Comparison of ENCODE assay signal across 9 cellular contexts in genomic region chr12:76266797-76267196, GRCh38.
DNase-seq lines count a peak whose midpoint lies in the region; ATAC-seq and TF ChIP-seq lines count a peak whose summit lies in the region.
"Had no signal": no experiment of that assay in that cellular context is flagged by ENCODE, and none has a peak within 500 bp of the region (broad histone marks: within the 10 kb centered on the region; RNA-seq: fewer than 3 reads in every experiment).

No MANE protein-coding gene starts in this region.

- TF ChIP-seq CTCF in esophagus muscularis mucosa (IDR thresholded peaks at IDR 0.05) (no peak), osteoblast (IDR thresholded peaks at IDR 0.05; ENCODE audit: extremely low read depth, low read depth, low read length) (no peak), spleen (IDR thresholded peaks at IDR 0.05 in 8 of 11, conservative IDR thresholded peaks at IDR 0.05 in 3 of 11) (no peak)

- DNase-seq in EH (ENCODE audit: low read depth) (peak; percentile 91), NCI-H774 (lab: John Stamatoyannopoulos, UW) (peak; percentile 6), esophagus muscularis mucosa (ENCODE audit: extremely low spot score) (no peak), osteoblast (ENCODE audit: insufficient read length, low spot score, missing footprints) (no peak), spleen (no peak), NCI-H187 treated with DMSO at 0.1 percent for 48 hours (lab: John Stamatoyannopoulos, UW) (no peak), Kasumi-1 (lab: John Stamatoyannopoulos, UW) (no peak)
- DNase-seq: activated CD4-positive, alpha-beta memory T cell treated with anti-CD3 and anti-CD28 coated beads for 36 hours had no signal

- H3K36me3 ChIP-seq in esophagus muscularis mucosa (no peaks in the 10 kb centered on the region), osteoblast (ENCODE audit: insufficient read depth, low read length) (no peaks in the 10 kb centered on the region), spleen (no peaks in the 10 kb centered on the region)

- no peak overlapping the region for H2AFZ ChIP-seq in osteoblast (ENCODE audit: low read length)

- H3K27me3 ChIP-seq in esophagus muscularis mucosa: no peaks in the 10 kb centered on the region
- H3K27me3 ChIP-seq in osteoblast (ENCODE audit: insufficient read depth, low read length): no peaks in the 10 kb centered on the region
- H3K27me3 ChIP-seq in spleen (replicated peaks in 1 of 7): no peaks in the 10 kb centered on the region

- peak overlapping the region; percentile 22 for H3K4me2 ChIP-seq in osteoblast (ENCODE audit: insufficient read depth, low read length)

- intact Hi-C loops in esophagus muscularis mucosa (cut with DNase I): no loop called here
- intact Hi-C loops in spleen (cut with DNase I; ENCODE audit: low total_unique reads): no loop called here

- H3K4me3 ChIP-seq in esophagus muscularis mucosa: no peak overlapping the region
- H3K4me3 ChIP-seq in osteoblast (ENCODE audit: insufficient read depth, low read length): no peak overlapping the region
- H3K4me3 ChIP-seq in spleen: no peak overlapping the region

- ATAC-seq in HG03442 (IDR thresholded peaks at IDR 0.05; ENCODE audit: unreplicated experiment): no peak

- TF ChIP-seq EP300 in esophagus muscularis mucosa (IDR thresholded peaks at IDR 0.05): peak; percentile 95

- H3K27ac ChIP-seq in esophagus muscularis mucosa (replicated peaks in 1 of 4) (peak overlapping the region; percentile 73 to 75 (median 73)), osteoblast (ENCODE audit: low read depth, low read length) (peak overlapping the region; percentile 22), spleen (peak overlapping the region in 1 of 8 donors; percentile 18)

- peaks cover 4% of the 10 kb centered on the region for H3K79me2 ChIP-seq in osteoblast (ENCODE audit: insufficient read depth, low read length)

- peaks cover 3 to 46% (median 36%) of the 10 kb centered on the region in 4 donors for H3K4me1 ChIP-seq in esophagus muscularis mucosa
- H3K4me1 ChIP-seq in osteoblast (ENCODE audit: insufficient read depth, low read length): peaks cover 32% of the 10 kb centered on the region
- H3K4me1 ChIP-seq in spleen: no peaks in the 10 kb centered on the region

- no peaks in the 10 kb centered on the region for H4K20me1 ChIP-seq in osteoblast (ENCODE audit: insufficient read depth, low read length)

- WGBS in esophagus muscularis mucosa: 21% methylated on average over 2 of the region's 2 CpGs
- whole genome bisulfite sequencing in spleen, 5 donors: 57 to 88% (median 65%) methylated on average over 2 of the region's 2 CpGs

- no peaks in the 10 kb centered on the region for H3K9me3 ChIP-seq in esophagus muscularis mucosa
- H3K9me3 ChIP-seq in osteoblast (ENCODE audit: low read depth, low read length): no peaks in the 10 kb centered on the region
- H3K9me3 ChIP-seq in spleen: peaks cover 0 to 4% (median 0%) of the 10 kb centered on the region in 8 donors

- TF ChIP-seq POLR2A in esophagus muscularis mucosa (IDR thresholded peaks at IDR 0.05; ENCODE audit: low read depth) (no peak), spleen (IDR thresholded peaks at IDR 0.05) (no peak)

Comparison
In these comparisons a context has a peak if more than half of its experiments do, and no peak if none do; other contexts are left out.
1. DNase-seq: peak in EH (single experiment) and NCI-H774 (single experiment); none in esophagus muscularis mucosa (single experiment), osteoblast (single experiment), spleen (single experiment), NCI-H187 treated with DMSO at 0.1 percent for 48 hours (single experiment) and Kasumi-1 (0 of 2).